25 cellular contexts compared by ENCODE assay signal in genomic region chr9:38373679-38374078, GRCh38. TPM values are rescaled to one million over a fixed set of nuclear protein-coding genes. Genes with fewer than 3 reads are reported as not detected.
"Had no signal": no experiment of that assay in that cellular context is flagged by ENCODE, and none has a peak within 500 bp of the region (broad histone marks: within the 10 kb centered on the region; RNA-seq: fewer than 3 reads in every experiment).

No MANE protein-coding gene starts in this region.

- ATAC-seq: left ventricle myocardium superior; lower lobe of right lung; naive thymus-derived CD8-positive, alpha-beta T cell; sciatic nerve; stimulated activated memory B cell treated with anti-CD40 and anti-IgM and Interleukin-4, amounts not matched to agents 10 μg/mL and 1 μg/mL and 100 μg/mL, for 72 hours; stimulated activated naive CD8-positive, alpha-beta T cell treated with anti-CD3 and anti-CD28 coated beads, Interleukin-15, Interleukin-2, amounts not matched to agents 100 U/mL and 50 U/mL, for 24 hours had no signal

- H3K9me3 Mint-ChIP-seq: naive thymus-derived CD8-positive, alpha-beta T cell; nephron progenitor cell; stimulated activated memory B cell treated with anti-CD40 and anti-IgM and Interleukin-4, amounts not matched to agents 10 μg/mL and 1 μg/mL and 100 μg/mL, for 72 hours; type B pancreatic cell had no signal

- H3K36me3 ChIP-seq: esophagus squamous epithelium, lower lobe of right lung, prostate gland, right atrium auricular region, tibial artery had no signal

- H3K27ac ChIP-seq: coronary artery, esophagus squamous epithelium, lower lobe of right lung, prostate gland, right atrium auricular region, testis, tibial artery had no signal

- H3K4me1 ChIP-seq: lower lobe of right lung, prostate gland, right atrium auricular region had no signal

- H3K27ac Mint-ChIP-seq: naive thymus-derived CD8-positive, alpha-beta T cell; nephron progenitor cell; stimulated activated memory B cell treated with anti-CD40 and anti-IgM and Interleukin-4, amounts not matched to agents 10 μg/mL and 1 μg/mL and 100 μg/mL, for 72 hours; type B pancreatic cell had no signal

- FAIRE-seq: endometrium, frontal cortex, urothelium cell line had no signal

- H3K9me3 ChIP-seq: esophagus squamous epithelium, lower lobe of right lung, prostate gland, right atrium auricular region, testis, tibial artery had no signal

- DNase-seq: dermis blood vessel endothelial cell; effector memory CD4-positive, alpha-beta T cell; erythroblast; esophagus squamous epithelium; left ventricle myocardium superior; lower lobe of right lung; naive thymus-derived CD8-positive, alpha-beta T cell; nephron progenitor cell; nucleus accumbens; stimulated activated CD4-positive, alpha-beta T cell treated with anti-CD3 and anti-CD28 coated beads, Interleukin-2, amount 100 ng/mL, for 24 hours; stimulated activated CD4-positive, alpha-beta T cell treated with anti-CD3 and anti-CD28 coated beads, Interleukin-4, amount 100 ng/mL, for 4 hours; stimulated activated naive CD8-positive, alpha-beta T cell treated with anti-CD3 and anti-CD28 coated beads, Interleukin-15, Interleukin-2, amounts not matched to agents 100 U/mL and 50 U/mL, for 24 hours; substantia nigra had no signal

- H3K27me3 ChIP-seq: right atrium auricular region, testis, tibial artery had no signal

- H3K36me3 Mint-ChIP-seq: naive thymus-derived CD8-positive, alpha-beta T cell; stimulated activated memory B cell treated with anti-CD40 and anti-IgM and Interleukin-4, amounts not matched to agents 10 μg/mL and 1 μg/mL and 100 μg/mL, for 72 hours; type B pancreatic cell had no signal

- H3K4me1 Mint-ChIP-seq: stimulated activated memory B cell treated with anti-CD40 and anti-IgM and Interleukin-4, amounts not matched to agents 10 μg/mL and 1 μg/mL and 100 μg/mL, for 72 hours had no signal

- H3K4me3 ChIP-seq: coronary artery, esophagus squamous epithelium, lower lobe of right lung, prostate gland, right atrium auricular region, testis, tibial artery had no signal

- H3K4me3 Mint-ChIP-seq: naive thymus-derived CD8-positive, alpha-beta T cell; nephron progenitor cell; stimulated activated memory B cell treated with anti-CD40 and anti-IgM and Interleukin-4, amounts not matched to agents 10 μg/mL and 1 μg/mL and 100 μg/mL, for 72 hours; type B pancreatic cell had no signal

RNA-seq across cellular contexts. Expression of gene IGFBPL1, which starts 50.6 kb away (rescaled TPM):
- total RNA-seq: esophagus squamous epithelium; left ventricle myocardium superior; mesenteric fat pad; naive thymus-derived CD8-positive, alpha-beta T cell; sciatic nerve had no signal
- polyA plus RNA-seq: naive thymus-derived CD8-positive, alpha-beta T cell had no signal
